Comparison of ENCODE assay signal across 1 cellular context in the genomic region with DNA sequence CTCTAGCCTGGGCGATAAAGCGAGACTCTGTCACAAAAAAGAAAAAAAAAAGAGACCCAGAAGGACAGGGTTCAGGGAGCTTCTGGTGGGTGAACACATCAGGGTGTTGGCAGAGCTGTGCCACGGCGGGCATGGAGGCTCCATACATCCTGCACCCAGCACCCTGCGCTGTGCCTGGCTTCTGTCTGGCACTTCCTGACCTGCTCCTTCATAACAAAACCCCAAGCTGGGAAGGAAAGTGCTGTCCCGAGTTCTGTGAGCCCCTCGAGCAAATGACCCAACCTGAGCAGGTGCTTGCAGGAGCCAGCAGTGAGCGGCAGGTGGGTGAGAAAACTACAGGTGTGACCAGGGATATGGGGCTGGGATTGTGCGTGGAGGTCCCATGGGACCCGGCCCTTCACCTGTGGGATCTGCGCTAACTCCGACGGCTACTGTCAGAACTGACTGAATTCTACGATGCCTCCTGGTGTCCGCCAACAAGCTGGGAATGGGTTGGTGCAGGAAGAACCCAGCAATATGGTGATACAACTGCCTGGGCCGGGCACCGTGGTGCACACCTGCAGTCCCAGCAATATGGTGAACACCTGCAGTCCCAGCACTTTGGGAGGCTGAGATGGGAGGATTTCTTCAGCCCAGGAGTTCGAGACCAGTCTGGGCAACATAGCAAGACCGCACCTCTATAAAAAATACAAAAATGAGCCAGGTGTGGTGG.
TF ChIP-seq lines count a peak whose summit lies in the region.

No MANE protein-coding gene starts in this region.

TF ChIP-seq in SK-N-SH treated with all-trans-retinoic acid at 6 μM for 48 hours, 23 proteins besides CTCF, POLR2A, EP300 and RAD21 (continued from another document):
- TF ChIP-seq, protein P1, sequence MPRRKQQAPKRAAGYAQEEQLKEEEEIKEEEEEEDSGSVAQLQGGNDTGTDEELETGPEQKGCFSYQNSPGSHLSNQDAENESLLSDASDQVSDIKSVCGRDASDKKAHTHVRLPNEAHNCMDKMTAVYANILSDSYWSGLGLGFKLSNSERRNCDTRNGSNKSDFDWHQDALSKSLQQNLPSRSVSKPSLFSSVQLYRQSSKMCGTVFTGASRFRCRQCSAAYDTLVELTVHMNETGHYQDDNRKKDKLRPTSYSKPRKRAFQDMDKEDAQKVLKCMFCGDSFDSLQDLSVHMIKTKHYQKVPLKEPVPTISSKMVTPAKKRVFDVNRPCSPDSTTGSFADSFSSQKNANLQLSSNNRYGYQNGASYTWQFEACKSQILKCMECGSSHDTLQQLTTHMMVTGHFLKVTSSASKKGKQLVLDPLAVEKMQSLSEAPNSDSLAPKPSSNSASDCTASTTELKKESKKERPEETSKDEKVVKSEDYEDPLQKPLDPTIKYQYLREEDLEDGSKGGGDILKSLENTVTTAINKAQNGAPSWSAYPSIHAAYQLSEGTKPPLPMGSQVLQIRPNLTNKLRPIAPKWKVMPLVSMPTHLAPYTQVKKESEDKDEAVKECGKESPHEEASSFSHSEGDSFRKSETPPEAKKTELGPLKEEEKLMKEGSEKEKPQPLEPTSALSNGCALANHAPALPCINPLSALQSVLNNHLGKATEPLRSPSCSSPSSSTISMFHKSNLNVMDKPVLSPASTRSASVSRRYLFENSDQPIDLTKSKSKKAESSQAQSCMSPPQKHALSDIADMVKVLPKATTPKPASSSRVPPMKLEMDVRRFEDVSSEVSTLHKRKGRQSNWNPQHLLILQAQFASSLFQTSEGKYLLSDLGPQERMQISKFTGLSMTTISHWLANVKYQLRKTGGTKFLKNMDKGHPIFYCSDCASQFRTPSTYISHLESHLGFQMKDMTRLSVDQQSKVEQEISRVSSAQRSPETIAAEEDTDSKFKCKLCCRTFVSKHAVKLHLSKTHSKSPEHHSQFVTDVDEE (CRISPR knock-in tag; IDR thresholded peaks at IDR 0.05), result no peak
- TF ChIP-seq SNAI2 (CRISPR knock-in tag; IDR thresholded peaks at IDR 0.05) (no peak), ZC3H10 (CRISPR knock-in tag; IDR thresholded peaks at IDR 0.05) (no peak), ZNF565 (CRISPR knock-in tag; conservative IDR thresholded peaks at IDR 0.05; ENCODE audit: low read depth) (no peak), ZNF70 (CRISPR knock-in tag; IDR thresholded peaks at IDR 0.05) (no peak), RARB (CRISPR knock-in tag; IDR thresholded peaks at IDR 0.05) (no peak), GLIS3 (CRISPR knock-in tag; IDR thresholded peaks at IDR 0.05) (no peak), PPARA (CRISPR knock-in tag; IDR thresholded peaks at IDR 0.05; ENCODE audit: borderline replicate concordance) (no peak), ISL1 (CRISPR knock-in tag; IDR thresholded peaks at IDR 0.05) (no peak), ESRRG (CRISPR knock-in tag; IDR thresholded peaks at IDR 0.05) (no peak), CSDC2 (CRISPR knock-in tag; IDR thresholded peaks at IDR 0.05) (no peak), BACH2 (CRISPR knock-in tag; IDR thresholded peaks at IDR 0.05; ENCODE audit: borderline replicate concordance) (no peak), ZFP30 (CRISPR knock-in tag; IDR thresholded peaks at IDR 0.05) (no peak)
- TF ChIP-seq, protein P2, sequence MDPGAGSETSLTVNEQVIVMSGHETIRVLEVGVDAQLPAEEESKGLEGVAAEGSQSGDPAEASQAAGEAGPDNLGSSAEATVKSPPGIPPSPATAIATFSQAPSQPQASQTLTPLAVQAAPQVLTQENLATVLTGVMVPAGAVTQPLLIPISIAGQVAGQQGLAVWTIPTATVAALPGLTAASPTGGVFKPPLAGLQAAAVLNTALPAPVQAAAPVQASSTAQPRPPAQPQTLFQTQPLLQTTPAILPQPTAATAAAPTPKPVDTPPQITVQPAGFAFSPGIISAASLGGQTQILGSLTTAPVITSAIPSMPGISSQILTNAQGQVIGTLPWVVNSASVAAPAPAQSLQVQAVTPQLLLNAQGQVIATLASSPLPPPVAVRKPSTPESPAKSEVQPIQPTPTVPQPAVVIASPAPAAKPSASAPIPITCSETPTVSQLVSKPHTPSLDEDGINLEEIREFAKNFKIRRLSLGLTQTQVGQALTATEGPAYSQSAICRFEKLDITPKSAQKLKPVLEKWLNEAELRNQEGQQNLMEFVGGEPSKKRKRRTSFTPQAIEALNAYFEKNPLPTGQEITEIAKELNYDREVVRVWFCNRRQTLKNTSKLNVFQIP (CRISPR knock-in tag; IDR thresholded peaks at IDR 0.05; ENCODE audit: borderline replicate concordance, low read depth), result no peak
- TF ChIP-seq, protein P3, sequence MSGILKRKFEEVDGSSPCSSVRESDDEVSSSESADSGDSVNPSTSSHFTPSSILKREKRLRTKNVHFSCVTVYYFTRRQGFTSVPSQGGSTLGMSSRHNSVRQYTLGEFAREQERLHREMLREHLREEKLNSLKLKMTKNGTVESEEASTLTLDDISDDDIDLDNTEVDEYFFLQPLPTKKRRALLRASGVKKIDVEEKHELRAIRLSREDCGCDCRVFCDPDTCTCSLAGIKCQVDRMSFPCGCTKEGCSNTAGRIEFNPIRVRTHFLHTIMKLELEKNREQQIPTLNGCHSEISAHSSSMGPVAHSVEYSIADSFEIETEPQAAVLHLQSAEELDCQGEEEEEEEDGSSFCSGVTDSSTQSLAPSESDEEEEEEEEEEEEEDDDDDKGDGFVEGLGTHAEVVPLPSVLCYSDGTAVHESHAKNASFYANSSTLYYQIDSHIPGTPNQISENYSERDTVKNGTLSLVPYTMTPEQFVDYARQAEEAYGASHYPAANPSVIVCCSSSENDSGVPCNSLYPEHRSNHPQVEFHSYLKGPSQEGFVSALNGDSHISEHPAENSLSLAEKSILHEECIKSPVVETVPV (CRISPR knock-in tag; IDR thresholded peaks at IDR 0.05), result no peak
- TF ChIP-seq, protein P4, sequence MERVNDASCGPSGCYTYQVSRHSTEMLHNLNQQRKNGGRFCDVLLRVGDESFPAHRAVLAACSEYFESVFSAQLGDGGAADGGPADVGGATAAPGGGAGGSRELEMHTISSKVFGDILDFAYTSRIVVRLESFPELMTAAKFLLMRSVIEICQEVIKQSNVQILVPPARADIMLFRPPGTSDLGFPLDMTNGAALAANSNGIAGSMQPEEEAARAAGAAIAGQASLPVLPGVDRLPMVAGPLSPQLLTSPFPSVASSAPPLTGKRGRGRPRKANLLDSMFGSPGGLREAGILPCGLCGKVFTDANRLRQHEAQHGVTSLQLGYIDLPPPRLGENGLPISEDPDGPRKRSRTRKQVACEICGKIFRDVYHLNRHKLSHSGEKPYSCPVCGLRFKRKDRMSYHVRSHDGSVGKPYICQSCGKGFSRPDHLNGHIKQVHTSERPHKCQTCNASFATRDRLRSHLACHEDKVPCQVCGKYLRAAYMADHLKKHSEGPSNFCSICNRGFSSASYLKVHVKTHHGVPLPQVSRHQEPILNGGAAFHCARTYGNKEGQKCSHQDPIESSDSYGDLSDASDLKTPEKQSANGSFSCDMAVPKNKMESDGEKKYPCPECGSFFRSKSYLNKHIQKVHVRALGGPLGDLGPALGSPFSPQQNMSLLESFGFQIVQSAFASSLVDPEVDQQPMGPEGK (CRISPR knock-in tag; IDR thresholded peaks at IDR 0.05; ENCODE audit: borderline replicate concordance), result no peak
TF ChIP-seq in SK-N-SH treated with all-trans-retinoic acid at 6 μM for 48 hours: peak in this region for 0.
